9 cellular contexts compared by ENCODE assay signal in the genomic region with DNA sequence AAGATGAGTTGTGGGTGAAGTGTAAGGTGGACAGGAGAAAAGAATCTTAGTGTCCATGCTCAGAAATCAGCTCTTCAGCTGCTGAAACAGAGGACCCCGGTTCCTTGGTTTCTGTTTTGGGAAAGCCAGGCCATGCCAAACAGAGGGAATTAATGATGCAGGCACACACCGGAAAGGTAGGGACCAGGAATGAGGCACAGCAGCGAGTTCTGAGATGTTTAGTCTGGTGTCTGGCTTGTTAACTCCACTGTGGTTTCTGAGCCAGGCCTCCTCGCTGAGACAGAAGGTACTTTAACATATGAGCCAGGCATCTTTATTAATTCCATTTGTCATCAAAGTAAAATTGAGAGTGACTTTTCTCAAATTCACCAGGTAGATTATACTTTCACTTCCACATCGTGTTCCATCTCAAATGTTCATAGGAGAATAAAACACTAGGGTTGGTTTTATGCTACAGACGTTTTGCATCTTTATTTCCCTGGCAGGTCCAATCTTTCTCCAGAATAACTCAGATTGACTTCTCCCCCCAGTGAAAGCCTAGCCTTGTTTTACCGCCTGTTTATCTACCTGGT. TPM values are rescaled to one million over a fixed set of nuclear protein-coding genes. Genes with fewer than 3 reads are reported as not detected.
DNase-seq lines count a peak whose midpoint lies in the region; ATAC-seq, FAIRE-seq and TF ChIP-seq lines count a peak whose summit lies in the region.
"Had no signal": no experiment of that assay in that cellular context is flagged by ENCODE, and none has a peak within 500 bp of the region (broad histone marks: within the 10 kb centered on the region; RNA-seq: fewer than 3 reads in every experiment).

No MANE protein-coding gene starts in this region.

- no peak overlapping the region for H3K4ac ChIP-seq in H1 (replicated peaks; ENCODE audit: insufficient read length, low read depth, low read length)

- peak overlapping the region; percentile 87; the same call in 1 of the 2 replicates for H4K8ac ChIP-seq in H1 (ENCODE audit: extremely low read depth, insufficient read depth, low read length)

- no peak overlapping the region for H3K27ac ChIP-seq in H1 (ENCODE audit: low read depth, low read length)
- H3K27ac ChIP-seq in thyroid gland, result peak overlapping the region in 1 of 3 donors; percentile 69

- H3K9me3 ChIP-seq in H1 (ENCODE audit: insufficient read depth in 2 of 2, low read depth in 1 of 2, low read length in 1 of 2) (no peaks in the 10 kb centered on the region), skeletal muscle satellite cell (replicated peaks; ENCODE audit: low read length) (no peaks in the 10 kb centered on the region), thyroid gland (no peaks in the 10 kb centered on the region)

- H2BK15ac ChIP-seq in H1 (ENCODE audit: low read length), result peak overlapping the region; percentile 66; the same call in 1 of the 2 replicates

- no peak for FAIRE-seq in H1 (lab: Jason Lieb, UNC)
- FAIRE-seq: K562 had no signal

- CTCF ChIA-PET in H1 (lab: Charles Lee; ENCODE audit: partially characterized antibody), result interaction anchor here (0.6 to 2.7 kb wide), 21 partner anchors 8 to 140 kb away, joined by 3 to 14 read pairs (median 5); no protein-coding TSS in a partner anchor

- POLR2A ChIA-PET in H1 (lab: Charles Lee; ENCODE audit: partially characterized antibody), result interaction anchor here (0.8 to 3.5 kb wide), 11 partner anchors 8 to 107 kb away, joined by 3 to 30 read pairs (median 6); a partner anchor contains a TSS

- no peak overlapping the region for H2BK120ac ChIP-seq in H1 (replicated peaks; ENCODE audit: low read depth, low read length)

- peaks cover 3% of the 10 kb centered on the region; the same call in 1 of the 2 replicates for H3K79me1 ChIP-seq in H1 (ENCODE audit: low read depth, low read length)

- peaks cover 0 to 35% of the 10 kb centered on the region in 2 experiments; a peak in 2 of 4 replicates for H3K79me2 ChIP-seq in H1 (ENCODE audit: control insufficient read depth in 1 of 2, insufficient read depth in 2 of 2, low read length in 2 of 2)

- H3K18ac ChIP-seq in H1 (ENCODE audit: extremely low read depth, low read length), result peak overlapping the region; percentile 16; the same call in 1 of the 2 replicates

- no peak overlapping the region for H3K56ac ChIP-seq in H1 (replicated peaks; ENCODE audit: insufficient read length, low read depth, low read length)

- 0 out of 2 replicates have a peak overlapping the region, but pooled peaks have one; percentile 49 for H2AK5ac ChIP-seq in H1 (ENCODE audit: low read depth, low read length)

- peaks cover 2 to 3% of the 10 kb centered on the region in 2 experiments for H4K20me1 ChIP-seq in H1 (replicated peaks in 1 of 2; ENCODE audit: control insufficient read depth in 1 of 2, insufficient read depth in 2 of 2, low read length in 2 of 2)

- H3K4me3 ChIP-seq in GM12864 (ENCODE audit: low read depth, low read length) (peak overlapping the region; percentile 82), H1 (ENCODE audit: extremely low read depth in 1 of 4, insufficient read depth in 2 of 4, low read depth in 3 of 4, low read length in 4 of 4) (peak overlapping the region in 3 of 4 experiments; percentile 46 to 74 (median 63); a peak in 5 of 8 replicates), skeletal muscle satellite cell (ENCODE audit: low read length) (peak overlapping the region; percentile 93), thyroid gland (replicated peaks in 1 of 3) (peak overlapping the region in 1 of 3 donors; percentile 66)
- H3K4me3 ChIP-seq: K562 had no signal

- no peak overlapping the region for H2BK20ac ChIP-seq in H1 (ENCODE audit: low read length)

- no peak overlapping the region for H2BK5ac ChIP-seq in H1 (ENCODE audit: low read depth, low read length)

- H3K27me3 ChIP-seq in H1 (replicated peaks in 1 of 4; ENCODE audit: control insufficient read depth in 3 of 4, extremely low read depth in 1 of 4, insufficient read depth in 3 of 4, low read length in 3 of 4) (no peaks in the 10 kb centered on the region), skeletal muscle satellite cell (ENCODE audit: control insufficient read depth, insufficient read depth, low read length) (no peaks in the 10 kb centered on the region), thyroid gland (no peaks in the 10 kb centered on the region)

- peaks cover 2 to 11% (median 7%) of the 10 kb centered on the region in 4 experiments; a peak in 6 of 7 replicates for H3K4me1 ChIP-seq in H1 (replicated peaks in 1 of 4; ENCODE audit: control insufficient read depth in 3 of 4, insufficient read depth in 4 of 4, low read length in 3 of 4)
- peaks cover 26% of the 10 kb centered on the region for H3K4me1 ChIP-seq in skeletal muscle satellite cell (ENCODE audit: control insufficient read depth, insufficient read depth, low read length)
- H3K4me1 ChIP-seq in thyroid gland, result peaks cover 4 to 14% of the 10 kb centered on the region in 2 donors

- ATAC-seq in activated CD4-positive, CD25-positive, alpha-beta regulatory T cell treated with anti-CD3 and anti-CD28 coated beads, Interleukin-2, amount 50 U/mL, for 24 hours, result peak; percentile 62 to 67
- ATAC-seq in GM21717 (IDR thresholded peaks at IDR 0.05; ENCODE audit: unreplicated experiment), result no peak
- no peak for ATAC-seq in HG03565 (IDR thresholded peaks at IDR 0.05; ENCODE audit: unreplicated experiment)
- ATAC-seq: K562 had no signal

- H3K4me2 ChIP-seq in H1 (ENCODE audit: insufficient read depth in 1 of 2, low read depth in 2 of 2, low read length in 2 of 2) (peak overlapping the region; percentile 77), skeletal muscle satellite cell (ENCODE audit: low read length) (peak overlapping the region; percentile 91)

- no peak overlapping the region for H3K14ac ChIP-seq in H1 (ENCODE audit: insufficient read length)

- no peak overlapping the region for H4K5ac ChIP-seq in H1 (ENCODE audit: insufficient read length, low read depth, low read length)

- H3K23me2 ChIP-seq in H1 (ENCODE audit: low read depth, low read length), result peaks cover 8% of the 10 kb centered on the region; the same call in 1 of the 2 replicates

- no peak overlapping the region for H4K91ac ChIP-seq in H1 (replicated peaks; ENCODE audit: insufficient read length, low read length)

- TF ChIP-seq RAD21 in H1 (IDR thresholded peaks at IDR 0.05 in 1 of 2, conservative IDR thresholded peaks at IDR 0.05 in 1 of 2; ENCODE audit: low read depth in 2 of 2, low read length in 2 of 2), result no peak

- WGBS in H1 (ENCODE audit: extremely low coverage in 1 of 2, insufficient coverage in 1 of 2, insufficient read length in 1 of 2, insufficient replicate concordance in 2 of 2, low coverage in 1 of 2, low lambda C conversion rate in 2 of 2, missing lambda C conversion rate in 1 of 2), 2 experiments, result 90% methylated on average over 7 of the region's 7 CpGs; no CpG with 5 or more reads in 1 of the 2 experiments
- 88 to 93% methylated on average over 7 of the region's 7 CpGs for WGBS in thyroid gland, 2 donors

- TF ChIP-seq POLR2A in H1 (IDR thresholded peaks at IDR 0.05; ENCODE audit: control extremely low read depth in 1 of 2, low read depth in 2 of 2, low read length in 2 of 2), result no peak
- no peak for TF ChIP-seq POLR2A in thyroid gland (IDR thresholded peaks at IDR 0.05)

- TF ChIP-seq CTCF in GM12864 (IDR thresholded peaks at IDR 0.05; ENCODE audit: low read depth, low read length, missing control alignments) (no peak), H1 (IDR thresholded peaks at IDR 0.05; ENCODE audit: control extremely low read depth in 1 of 3, insufficient read depth in 1 of 3, low read depth in 1 of 3, low read length in 3 of 3) (no peak), thyroid gland (IDR thresholded peaks at IDR 0.05) (no peak)

- H3K9ac ChIP-seq in H1 (replicated peaks in 1 of 4; ENCODE audit: extremely low read depth in 1 of 4, low read depth in 3 of 4, low read length in 3 of 4), result peak overlapping the region in 1 of 4 experiments; percentile 14; a peak in 1 of 7 replicates
- H3K9ac ChIP-seq in skeletal muscle satellite cell (ENCODE audit: low read depth, low read length), result peak overlapping the region; percentile 93

- H3K23ac ChIP-seq in H1 (ENCODE audit: insufficient read length), result no peak overlapping the region

- H3K36me3 ChIP-seq in H1 (ENCODE audit: control insufficient read depth in 2 of 4, insufficient read depth in 4 of 4, low read length in 3 of 4), result peaks cover 0 to 30% (median 5%) of the 10 kb centered on the region in 4 experiments; a peak in 5 of 8 replicates
- no peaks in the 10 kb centered on the region for H3K36me3 ChIP-seq in skeletal muscle satellite cell (ENCODE audit: insufficient read depth, low read length)
- no peaks in the 10 kb centered on the region for H3K36me3 ChIP-seq in thyroid gland

- intact Hi-C loops in thyroid gland (cut with DNase I), result loop anchor here (10.0 kb wide), 1 partner anchor 50 kb away; no protein-coding TSS in a partner anchor

- no peak for TF ChIP-seq EP300 in H1 (IDR thresholded peaks at IDR 0.05; ENCODE audit: borderline replicate concordance in 1 of 2, low read depth in 2 of 2, low read length in 2 of 2)

- H2BK12ac ChIP-seq in H1 (ENCODE audit: low read depth, low read length), result no peak overlapping the region

- no peak for DNase-seq in GM12864 (ENCODE audit: low read depth)
- no peak for DNase-seq in H1 (ENCODE audit: low read depth in 1 of 2, low spot score in 2 of 2)
- DNase-seq in thyroid gland, result no peak
- no peak for DNase-seq in NCI-H1105 (lab: John Stamatoyannopoulos, UW)

- H2AFZ ChIP-seq in H1 (ENCODE audit: low read length), result no peak overlapping the region

TF ChIP-seq in H1, 55 proteins besides CTCF, POLR2A, EP300 and RAD21 (continues in another document):
- TF ChIP-seq, protein P1, sequence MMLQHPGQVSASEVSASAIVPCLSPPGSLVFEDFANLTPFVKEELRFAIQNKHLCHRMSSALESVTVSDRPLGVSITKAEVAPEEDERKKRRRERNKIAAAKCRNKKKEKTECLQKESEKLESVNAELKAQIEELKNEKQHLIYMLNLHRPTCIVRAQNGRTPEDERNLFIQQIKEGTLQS (IDR thresholded peaks at IDR 0.05; ENCODE audit: insufficient read depth, low read depth, low read length), result no peak

RNA-seq across cellular contexts. Expression of a gene that starts 23.5 kb away (rescaled TPM):
- total RNA-seq in H1 (2021; fragmentation: NEBNext Ultra II Directional; extraction: Animal tissue kit (Norgen Biotek cat#: 25700)), result 58.5 and 58.9 TPM in 2 replicates
- polyA plus RNA-seq in H1 (2011; rRNA removed), result 42.0 and 49.1 TPM in 2 replicates
- polyA plus RNA-seq in H1 (2011; cell fraction: cytosol; rRNA removed), result 48.4 TPM
- polyA plus RNA-seq in H1 (2011; cell fraction: nucleus; rRNA removed), result 45.7 TPM
- polyA plus RNA-seq in H1 (2012, experiment 1 of 2), result 29.8 to 37.9 TPM (median 34.2 TPM) in 4 replicates
- polyA plus RNA-seq in H1 (2012, experiment 2 of 2), result 3.1 TPM
- 44.7 TPM for polyA plus RNA-seq in H1 (2013, experiment 1 of 2)
- polyA plus RNA-seq in H1 (2013, experiment 2 of 2), result 50.3 TPM
- polyA minus RNA-seq in H1 (2011; rRNA and poly(A)+ RNA removed), result 90.4 and 90.6 TPM in 2 replicates
- polyA minus RNA-seq in H1 (2011; cell fraction: cytosol; rRNA and poly(A)+ RNA removed), result 49.9 TPM
- 53.5 TPM for polyA minus RNA-seq in H1 (2011; cell fraction: nucleus; rRNA and poly(A)+ RNA removed)
- 16.4 and 20.8 TPM in 2 replicates for total RNA-seq in skeletal muscle satellite cell (2012; rRNA removed)
- total RNA-seq in thyroid gland, result 10 to 100 TPM; 21.1 to 46.7 (median 35.3) TPM

Comparison
In these comparisons a context has a peak if more than half of its experiments do, and no peak if none do; other contexts are left out.
1. ATAC-seq: peak in activated CD4-positive, CD25-positive, alpha-beta regulatory T cell treated with anti-CD3 and anti-CD28 coated beads, Interleukin-2, amount 50 U/mL, for 24 hours (2 of 2); none in GM21717 (single experiment) and HG03565 (single experiment).